1 cellular context compared by ENCODE assay signal in genomic region chr4:17494258-17494657, GRCh38.
TF ChIP-seq lines count a peak whose summit lies in the region.

No MANE protein-coding gene starts in this region.

TF ChIP-seq in HEK293, 187 proteins besides CTCF, POLR2A, EP300 and RAD21 (continued from another document):
- TF ChIP-seq ZNF639 (tag by site-specific recombination; IDR thresholded peaks at IDR 0.05) (peak; percentile 53; the same call in 1 of the 2 replicates), SP3 (tag by site-specific recombination; IDR thresholded peaks at IDR 0.05) (peak; percentile 32; the same call in 1 of the 2 replicates), PATZ1 (tag by site-specific recombination; IDR thresholded peaks at IDR 0.05) (peak; percentile 64), ZEB2 (tag by site-specific recombination; IDR thresholded peaks at IDR 0.05) (peak; percentile 75; the same call in 1 of the 2 replicates), ZSCAN5A (tag by site-specific recombination; IDR thresholded peaks at IDR 0.05) (no peak), ZNF292 (tag by site-specific recombination; IDR thresholded peaks at IDR 0.05; ENCODE audit: borderline replicate concordance, low read depth) (no peak), SP2 (tag by site-specific recombination; IDR thresholded peaks at IDR 0.05) (0 out of 2 replicates have a peak, but pooled peaks have one; percentile 15), ZNF692 (tag by site-specific recombination; IDR thresholded peaks at IDR 0.05) (0 out of 2 replicates have a peak, but pooled peaks have one; percentile 40), TSHZ1 (tag by site-specific recombination; IDR thresholded peaks at IDR 0.05; ENCODE audit: borderline replicate concordance) (peak; percentile 31; the same call in 1 of the 2 replicates), ZNF398 (tag by site-specific recombination; IDR thresholded peaks at IDR 0.05) (peak; percentile 65), ZNF24 (tag by site-specific recombination; IDR thresholded peaks at IDR 0.05) (no peak), ZNF48 (tag by site-specific recombination; IDR thresholded peaks at IDR 0.05) (no peak), ZIC2 (tag by site-specific recombination; IDR thresholded peaks at IDR 0.05) (peak; percentile 39), ZNF558 (tag by site-specific recombination; IDR thresholded peaks at IDR 0.05) (peak; percentile 33; the same call in 1 of the 2 replicates), KLF8 (tag by site-specific recombination; IDR thresholded peaks at IDR 0.05) (peak; percentile 38; the same call in 1 of the 2 replicates), ZNF629 (tag by site-specific recombination; IDR thresholded peaks at IDR 0.05) (peak; percentile 74), ZFP37 (tag by site-specific recombination; IDR thresholded peaks at IDR 0.05) (0 out of 2 replicates have a peak, but pooled peaks have one; percentile 17), ZSCAN23 (tag by site-specific recombination; IDR thresholded peaks at IDR 0.05) (0 out of 2 replicates have a peak, but pooled peaks have one; percentile 37), YY2 (tag by site-specific recombination; IDR thresholded peaks at IDR 0.05) (no peak), ZBTB21 (tag by site-specific recombination; IDR thresholded peaks at IDR 0.05) (peak; percentile 58), ZBTB10 (tag by site-specific recombination; IDR thresholded peaks at IDR 0.05) (no peak), ZNF830 (tag by site-specific recombination; IDR thresholded peaks at IDR 0.05; ENCODE audit: low read depth) (no peak), SP7 (tag by site-specific recombination; IDR thresholded peaks at IDR 0.05) (peak; percentile 86), SALL2 (tag by site-specific recombination; IDR thresholded peaks at IDR 0.05; ENCODE audit: borderline replicate concordance) (no peak), INSM2 (tag by site-specific recombination; IDR thresholded peaks at IDR 0.05) (peak; percentile 39; the same call in 1 of the 2 replicates), MZF1 (tag by site-specific recombination; IDR thresholded peaks at IDR 0.05; ENCODE audit: borderline replicate concordance) (no peak), GLIS2 (tag by site-specific recombination; IDR thresholded peaks at IDR 0.05) (peak; percentile 50; the same call in 1 of the 2 replicates), ZNF600 (tag by site-specific recombination; IDR thresholded peaks at IDR 0.05) (peak; percentile 63)
TF ChIP-seq in HEK293: peak in this region for 32.
